In the genomic region with DNA sequence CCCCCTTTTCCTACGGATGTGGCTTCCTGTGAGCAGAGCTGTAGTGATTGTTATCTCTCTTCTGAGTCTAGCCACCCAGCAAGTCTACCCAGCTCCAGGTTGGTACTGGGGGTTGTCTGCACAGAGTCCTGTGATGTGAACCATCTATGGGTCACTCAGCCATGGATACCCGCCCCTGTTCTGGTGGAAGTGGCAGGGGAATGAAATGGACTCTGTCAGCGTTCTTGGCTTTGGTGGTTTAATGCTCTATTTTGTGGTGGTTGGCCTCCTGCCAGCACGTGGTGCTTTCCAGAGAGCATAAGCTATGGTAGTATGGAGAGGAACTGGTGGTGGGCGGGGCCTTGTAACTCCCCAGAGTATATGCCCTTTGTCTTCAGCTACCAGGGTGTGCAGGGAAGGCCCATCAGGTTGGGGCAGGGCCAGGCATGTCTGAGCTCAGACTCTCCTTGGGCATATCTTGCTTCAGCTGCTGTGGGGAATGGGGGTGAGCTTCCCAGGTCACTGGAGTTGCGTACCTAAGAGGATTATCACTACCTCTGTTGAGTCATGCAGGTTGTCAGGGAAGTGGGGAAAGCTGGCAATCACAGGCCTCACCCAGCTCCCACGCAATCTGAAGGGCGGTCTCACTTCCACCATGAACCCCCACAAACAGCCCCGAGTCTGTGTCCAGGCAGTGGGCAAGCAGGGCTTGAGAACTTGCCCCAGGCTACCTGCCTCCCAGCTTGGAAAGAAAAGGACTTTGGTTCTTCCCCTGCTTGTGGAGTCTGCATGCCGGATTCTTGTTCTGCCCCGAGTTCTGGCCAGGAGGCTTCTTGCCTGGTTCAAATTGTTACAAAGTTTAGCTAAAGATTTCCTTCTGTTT, we compare ENCODE assay signal across 15 cellular contexts. TPM values are rescaled to one million over a fixed set of nuclear protein-coding genes. Genes with fewer than 3 reads are reported as not detected.
A peak's percentile ranks its signal among the peaks of the same experiment; 100 is the strongest.
DNase-seq lines count a peak whose midpoint lies in the region; FAIRE-seq and TF ChIP-seq lines count a peak whose summit lies in the region.
"Had no signal": no experiment of that assay in that cellular context is flagged by ENCODE, and none has a peak within 500 bp of the region (broad histone marks: within the 10 kb centered on the region; RNA-seq: fewer than 3 reads in every experiment).

No MANE protein-coding gene starts in this region.

- H3K27ac ChIP-seq in coronary artery: no peak overlapping the region
- H3K27ac ChIP-seq: HL-60, left ventricle myocardium inferior, upper lobe of right lung had no signal

- no peak overlapping the region for H3K4me3 Mint-ChIP-seq in activated CD4-positive, alpha-beta memory T cell treated with anti-CD3 and anti-CD28 coated beads for 36 hours
- H3K4me3 Mint-ChIP-seq in activated CD4-positive, alpha-beta memory T cell treated with anti-CD3 and anti-CD28 coated beads, Interleukin-2, amount 10 ng/mL, durations not matched to agents 7 days and 5 days: no peak overlapping the region
- H3K4me3 Mint-ChIP-seq in T-helper 2 cell treated with Interferon-gamma antibody and Interleukin-4, amounts not matched to agents 5 μg/mL and 100 μg/mL, for 36 hours: peak overlapping the region; percentile 29
- H3K4me3 Mint-ChIP-seq: nephron progenitor cell had no signal

- in situ Hi-C loops in KBM-7 (cut with MboI; ENCODE audit: low pct_unique_long_range_greater_than_20kb, low sequenced_read_pairs): no loop called here

- CTCF ChIA-PET in activated CD4-positive, alpha-beta memory T cell treated with anti-CD3 and anti-CD28 coated beads for 36 hours (lab: Charles Lee): interaction anchor here (1.3 to 1.4 kb wide), 2 partner anchors 9 to 11 kb away, joined by 4 to 6 read pairs; no protein-coding TSS in a partner anchor
- CTCF ChIA-PET in activated CD4-positive, alpha-beta memory T cell treated with anti-CD3 and anti-CD28 coated beads, Interleukin-2, amount 10 ng/mL, durations not matched to agents 7 days and 5 days (lab: Charles Lee): interaction anchor here (0.9 to 1.8 kb wide), 2 partner anchors 10 to 138 kb away, joined by 6 to 8 read pairs; no protein-coding TSS in a partner anchor

- intact Hi-C loops in activated CD4-positive, alpha-beta memory T cell treated with anti-CD3 and anti-CD28 coated beads for 36 hours (cut with micrococcal nuclease): no loop called here

- H3K9me3 Mint-ChIP-seq in activated CD4-positive, alpha-beta memory T cell treated with anti-CD3 and anti-CD28 coated beads for 36 hours: peaks cover 11% of the 10 kb centered on the region
- H3K9me3 Mint-ChIP-seq in activated CD4-positive, alpha-beta memory T cell treated with anti-CD3 and anti-CD28 coated beads, Interleukin-2, amount 10 ng/mL, durations not matched to agents 7 days and 5 days: no peaks in the 10 kb centered on the region
- H3K9me3 Mint-ChIP-seq in T-helper 2 cell treated with Interferon-gamma antibody and Interleukin-4, amounts not matched to agents 5 μg/mL and 100 μg/mL, for 36 hours: peaks cover 7% of the 10 kb centered on the region

- no peak for FAIRE-seq in GM19239 (lab: Jason Lieb, UNC)
- FAIRE-seq: G401.6 had no signal

- H3K4me3 ChIP-seq in retinal pigment epithelial cell (ENCODE audit: low read length): no peak overlapping the region
- no peak overlapping the region for H3K4me3 ChIP-seq in coronary artery
- H3K4me3 ChIP-seq: left ventricle myocardium inferior, upper lobe of right lung had no signal

- no peak overlapping the region for H3K27ac Mint-ChIP-seq in activated CD4-positive, alpha-beta memory T cell treated with anti-CD3 and anti-CD28 coated beads for 36 hours
- no peak overlapping the region for H3K27ac Mint-ChIP-seq in activated CD4-positive, alpha-beta memory T cell treated with anti-CD3 and anti-CD28 coated beads, Interleukin-2, amount 10 ng/mL, durations not matched to agents 7 days and 5 days
- no peak overlapping the region for H3K27ac Mint-ChIP-seq in T-helper 2 cell treated with Interferon-gamma antibody and Interleukin-4, amounts not matched to agents 5 μg/mL and 100 μg/mL, for 36 hours
- H3K27ac Mint-ChIP-seq: nephron progenitor cell had no signal

- POLR2A ChIA-PET in activated CD4-positive, alpha-beta memory T cell treated with anti-CD3 and anti-CD28 coated beads for 36 hours (lab: Charles Lee): no interaction called here
- POLR2A ChIA-PET in activated CD4-positive, alpha-beta memory T cell treated with anti-CD3 and anti-CD28 coated beads, Interleukin-2, amount 10 ng/mL, durations not matched to agents 7 days and 5 days (lab: Charles Lee): no interaction called here

- H3K4me1 Mint-ChIP-seq in activated CD4-positive, alpha-beta memory T cell treated with anti-CD3 and anti-CD28 coated beads for 36 hours (ENCODE audit: low read depth): peaks cover 17% of the 10 kb centered on the region
- H3K4me1 Mint-ChIP-seq in activated CD4-positive, alpha-beta memory T cell treated with anti-CD3 and anti-CD28 coated beads, Interleukin-2, amount 10 ng/mL, durations not matched to agents 7 days and 5 days: peaks cover 27% of the 10 kb centered on the region
- peaks cover 27% of the 10 kb centered on the region for H3K4me1 Mint-ChIP-seq in T-helper 2 cell treated with Interferon-gamma antibody and Interleukin-4, amounts not matched to agents 5 μg/mL and 100 μg/mL, for 36 hours (ENCODE audit: low read depth)
- H3K4me1 Mint-ChIP-seq: nephron progenitor cell had no signal

- TF ChIP-seq CTCF in retinal pigment epithelial cell (conservative IDR thresholded peaks at IDR 0.05; ENCODE audit: low read depth, low read length) (no peak), coronary artery (IDR thresholded peaks at IDR 0.05) (no peak)

- H3K36me3 Mint-ChIP-seq in activated CD4-positive, alpha-beta memory T cell treated with anti-CD3 and anti-CD28 coated beads for 36 hours: peaks cover 3% of the 10 kb centered on the region
- peaks cover 3% of the 10 kb centered on the region for H3K36me3 Mint-ChIP-seq in activated CD4-positive, alpha-beta memory T cell treated with anti-CD3 and anti-CD28 coated beads, Interleukin-2, amount 10 ng/mL, durations not matched to agents 7 days and 5 days (ENCODE audit: low read depth)
- H3K36me3 Mint-ChIP-seq in T-helper 2 cell treated with Interferon-gamma antibody and Interleukin-4, amounts not matched to agents 5 μg/mL and 100 μg/mL, for 36 hours (ENCODE audit: low read depth): no peaks in the 10 kb centered on the region

- DNase-seq in activated CD4-positive, alpha-beta memory T cell treated with anti-CD3 and anti-CD28 coated beads for 36 hours: peak; percentile 11
- no peak for DNase-seq in activated CD4-positive, alpha-beta memory T cell treated with anti-CD3 and anti-CD28 coated beads, Interleukin-2, amount 10 ng/mL, durations not matched to agents 7 days and 5 days
- DNase-seq in KBM-7 (peak; percentile 44), retinal pigment epithelial cell (ENCODE audit: low read depth) (peak; percentile 29), DMS53 treated with DMSO at 0.1 percent for 48 hours (lab: John Stamatoyannopoulos, UW; ENCODE audit: unreplicated experiment) (no peak), GM19239 (ENCODE audit: insufficient read length, low spot score) (no peak), coronary artery (ENCODE audit: low spot score) (no peak)
- no peak for DNase-seq in T-helper 2 cell treated with Interferon-gamma antibody and Interleukin-4, amounts not matched to agents 5 μg/mL and 100 μg/mL, for 36 hours (ENCODE audit: low spot score)
- DNase-seq: effector CD8-positive, alpha-beta T cell; left ventricle myocardium inferior; NCI-H1092 treated with DMSO at 0.1 percent for 48 hours; nephron progenitor cell; upper lobe of right lung had no signal

- H3K27me3 Mint-ChIP-seq in activated CD4-positive, alpha-beta memory T cell treated with anti-CD3 and anti-CD28 coated beads for 36 hours: peaks cover 4% of the 10 kb centered on the region
- H3K27me3 Mint-ChIP-seq in activated CD4-positive, alpha-beta memory T cell treated with anti-CD3 and anti-CD28 coated beads, Interleukin-2, amount 10 ng/mL, durations not matched to agents 7 days and 5 days: peaks cover 19% of the 10 kb centered on the region
- H3K27me3 Mint-ChIP-seq in T-helper 2 cell treated with Interferon-gamma antibody and Interleukin-4, amounts not matched to agents 5 μg/mL and 100 μg/mL, for 36 hours (ENCODE audit: low read depth): peaks cover 27% of the 10 kb centered on the region

RNA-seq across cellular contexts. Expression of a gene that starts 9.0 kb away (rescaled TPM):
- not detected for total RNA-seq in activated CD4-positive, alpha-beta memory T cell treated with anti-CD3 and anti-CD28 coated beads for 36 hours
- total RNA-seq in activated CD4-positive, alpha-beta memory T cell treated with anti-CD3 and anti-CD28 coated beads, Interleukin-2, amount 10 ng/mL, durations not matched to agents 7 days and 5 days: not detected
- total RNA-seq: left ventricle myocardium inferior, upper lobe of right lung had no signal

Comparison
In these comparisons a context has a peak if more than half of its experiments do, and no peak if none do; other contexts are left out.
1. DNase-seq: peak in activated CD4-positive, alpha-beta memory T cell treated with anti-CD3 and anti-CD28 coated beads for 36 hours (single experiment), KBM-7 (single experiment) and retinal pigment epithelial cell (single experiment); none in activated CD4-positive, alpha-beta memory T cell treated with anti-CD3 and anti-CD28 coated beads, Interleukin-2, amount 10 ng/mL, durations not matched to agents 7 days and 5 days (single experiment), T-helper 2 cell treated with Interferon-gamma antibody and Interleukin-4, amounts not matched to agents 5 μg/mL and 100 μg/mL, for 36 hours (single experiment), DMS53 treated with DMSO at 0.1 percent for 48 hours (single experiment), GM19239 (single experiment) and coronary artery (single experiment).